ENCODE assay signal across 13 cellular contexts in the genomic region with DNA sequence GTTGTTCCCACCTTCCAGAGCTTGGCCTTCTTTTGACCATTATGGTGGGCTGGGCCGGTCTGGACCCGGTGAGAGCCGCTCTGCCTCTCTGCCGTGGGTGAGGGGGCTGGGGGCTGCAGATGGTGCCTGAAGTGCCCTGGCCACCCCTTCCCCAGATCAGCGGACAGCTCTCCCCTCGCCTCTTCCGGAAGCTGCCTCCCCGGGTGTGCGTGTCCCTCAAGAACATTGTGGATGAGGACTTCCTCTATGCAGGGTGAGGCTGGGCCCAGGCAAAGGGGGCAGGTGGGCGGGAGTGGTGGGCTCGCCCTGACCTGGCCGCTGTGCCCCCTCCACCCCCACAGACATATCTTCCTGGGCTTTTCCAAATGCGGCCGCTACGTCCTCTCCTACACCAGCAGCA. TPM values are rescaled to one million over a fixed set of nuclear protein-coding genes. Genes with fewer than 3 reads are reported as not detected.
DNase-seq lines count a peak whose midpoint lies in the region; ATAC-seq, FAIRE-seq and TF ChIP-seq lines count a peak whose summit lies in the region.
"Had no signal": no experiment of that assay in that cellular context is flagged by ENCODE, and none has a peak within 500 bp of the region (broad histone marks: within the 10 kb centered on the region; RNA-seq: fewer than 3 reads in every experiment).

No MANE protein-coding gene starts in this region.

- no peak overlapping the region for H3K9ac ChIP-seq in IMR-90 (ENCODE audit: low read depth, low read length)
- H3K9ac ChIP-seq in GM12878 (ENCODE audit: control insufficient read depth, insufficient read depth, low read length), result peak overlapping the region; percentile 81; the same call in 1 of the 2 replicates

- H3K9me3 ChIP-seq in CD8-positive, alpha-beta memory T cell (ENCODE audit: low read length), result no peaks in the 10 kb centered on the region
- no peaks in the 10 kb centered on the region for H3K9me3 ChIP-seq in IMR-90 (ENCODE audit: control insufficient read depth, insufficient read depth, low read length)
- no peaks in the 10 kb centered on the region for H3K9me3 ChIP-seq in GM12878 (replicated peaks; ENCODE audit: control insufficient read depth, insufficient read depth, low read length)
- H3K9me3 ChIP-seq: SJCRH30 had no signal

- H4K5ac ChIP-seq in IMR-90 (ENCODE audit: low read depth, low read length), result no peak overlapping the region

- ATAC-seq in IMR-90 (ENCODE audit: low read depth) (no peak), GM12878 (no peak), GM19035 (IDR thresholded peaks at IDR 0.05; ENCODE audit: unreplicated experiment) (no peak)

- TF ChIP-seq RAD21 in IMR-90 (IDR thresholded peaks at IDR 0.05; ENCODE audit: low read length) (no peak), GM12878 (IDR thresholded peaks at IDR 0.05; ENCODE audit: insufficient read depth, low read depth, low read length) (no peak)

- peak overlapping the region in 5 of 8 donors; percentile 17 to 88 (median 57) for H3K27ac Mint-ChIP-seq in CD8-positive, alpha-beta memory T cell
- H3K27ac Mint-ChIP-seq in neural crest cell (ENCODE audit: unreplicated experiment), result no peak overlapping the region

- no peak overlapping the region for H2AK5ac ChIP-seq in IMR-90 (ENCODE audit: low read depth, low read length)

- H2BK15ac ChIP-seq in IMR-90 (ENCODE audit: low read depth, low read length), result no peak overlapping the region

- H2BK120ac ChIP-seq in IMR-90 (ENCODE audit: low read depth, low read length), result no peak overlapping the region

- no peak overlapping the region for H3K14ac ChIP-seq in IMR-90 (replicated peaks; ENCODE audit: low read depth, low read length)

- H3K79me1 ChIP-seq in IMR-90 (ENCODE audit: low read depth in 1 of 2, low read length in 2 of 2), result peaks cover 13 to 39% of the 10 kb centered on the region in 2 experiments

- no peaks in the 10 kb centered on the region for H3K27me3 Mint-ChIP-seq in CD8-positive, alpha-beta memory T cell
- no peaks in the 10 kb centered on the region for H3K27me3 Mint-ChIP-seq in neural crest cell (ENCODE audit: low read depth)

- dilution Hi-C loops in IMR-90 (cut with HindIII; ENCODE audit: low sequenced_read_pairs, unreplicated experiment), result no loop called here

- H2AFZ ChIP-seq in IMR-90 (replicated peaks; ENCODE audit: low read length, poor library complexity) (no peak overlapping the region), GM12878 (ENCODE audit: control insufficient read depth, low read depth, low read length) (no peak overlapping the region)

- no peak overlapping the region for H4K8ac ChIP-seq in IMR-90 (ENCODE audit: low read depth in 2 of 2, low read length in 2 of 2)

- H3K79me2 ChIP-seq in GM12878 (ENCODE audit: control insufficient read depth, insufficient read depth, low read length), result peaks cover 15% of the 10 kb centered on the region

- no peak for TF ChIP-seq EP300 in GM12878 (IDR thresholded peaks at IDR 0.05; ENCODE audit: borderline replicate concordance in 1 of 2, control insufficient read depth in 1 of 2, low read depth in 2 of 2, low read length in 2 of 2)

- no peak overlapping the region for H3K18ac ChIP-seq in IMR-90 (ENCODE audit: low read depth, low read length)

- H3K36me3 Mint-ChIP-seq in CD8-positive, alpha-beta memory T cell, result peaks cover 0 to 51% (median 0%) of the 10 kb centered on the region in 3 donors
- no peaks in the 10 kb centered on the region for H3K36me3 Mint-ChIP-seq in neural crest cell (ENCODE audit: low read depth)

- in situ Hi-C loops in IMR-90 (cut with MboI; ENCODE audit: low sequenced_read_pairs), result no loop called here
- in situ Hi-C loops in GM12878 (cut with MboI), result no loop called here

- 100% methylated on average over 2 of the region's 15 CpGs; no CpG with 5 or more reads in 1 of the 2 experiments for WGBS in IMR-90 (ENCODE audit: extremely low coverage in 2 of 2, insufficient read length in 1 of 2), 2 experiments
- 79% methylated on average over 15 of the region's 15 CpGs for WGBS in GM12878 (ENCODE audit: insufficient coverage, insufficient replicate concordance, low lambda C conversion rate, missing lambda C conversion rate)

- DNase-seq in CD8-positive, alpha-beta memory T cell, result no peak
- DNase-seq in IMR-90 (no peak), GM12878 (ENCODE audit: low read depth, low spot score) (no peak), neural crest cell (ENCODE audit: low read depth, low spot score) (no peak), GM19239 (ENCODE audit: insufficient read length, low spot score) (no peak)
- DNase-seq in effector CD4-positive, alpha-beta T cell, result no peak
- DNase-seq: central memory CD4-positive, alpha-beta T cell; COR-L47; NCI-H1048; NCI-H2171; SJCRH30 had no signal

- no peak overlapping the region for H4K91ac ChIP-seq in IMR-90 (ENCODE audit: insufficient read depth, low read depth, low read length)

- RAD21 ChIA-PET in GM12878 (lab: Charles Lee; ENCODE audit: unreplicated experiment), result interaction anchor here (2.7 to 3.2 kb wide), 2 partner anchors 52 to 77 kb away, joined by 17 to 21 read pairs; a partner anchor contains a TSS

- H2BK5ac ChIP-seq in IMR-90 (ENCODE audit: low read depth, low read length, poor library complexity, severe bottlenecking), result no peak overlapping the region

- H3K9me1 ChIP-seq in IMR-90 (ENCODE audit: insufficient read depth, low read length), result 0 out of 2 replicates have a peak, but pooled peaks cover 4% of the 10 kb centered on the region

- BruUV-seq in IMR-90 (replicated peaks; lab: Mats Ljungman, UMichigan), result no TSS peak
- BruUV-seq in GM12878 (replicated peaks; lab: Mats Ljungman, UMichigan), result no TSS peak

- H3K4me1 ChIP-seq in CD8-positive, alpha-beta memory T cell (ENCODE audit: insufficient read depth, low read length), result peaks cover 16% of the 10 kb centered on the region
- H3K4me1 ChIP-seq in IMR-90 (ENCODE audit: control insufficient read depth, insufficient read depth, low read length) (peaks cover 3% of the 10 kb centered on the region; the same call in 1 of the 2 replicates), GM12878 (ENCODE audit: control insufficient read depth, insufficient read depth, low read length) (peaks cover 11% of the 10 kb centered on the region)
- H3K4me1 ChIP-seq: SJCRH30 had no signal

- H3K4ac ChIP-seq in IMR-90 (ENCODE audit: low read depth, low read length), result no peak overlapping the region

- no peak for TF ChIP-seq CTCF in IMR-90 (conservative IDR thresholded peaks at IDR 0.05; ENCODE audit: low read depth, low read length)
- no peak for TF ChIP-seq CTCF in GM12878 (IDR thresholded peaks at IDR 0.05 in 2 of 3, conservative IDR thresholded peaks at IDR 0.05 in 1 of 3; ENCODE audit: control insufficient read depth in 2 of 3, extremely low read depth in 1 of 3, insufficient read depth in 1 of 3, low read depth in 3 of 3, low read length in 3 of 3)
- TF ChIP-seq CTCF in neural crest cell (conservative IDR thresholded peaks at IDR 0.05), result no peak

- SMC1A ChIA-PET in GM12878 (lab: Charles Lee; ENCODE audit: uncharacterized antibody, unreplicated experiment), result no interaction called here

- H3K27ac ChIP-seq in CD8-positive, alpha-beta memory T cell (ENCODE audit: low read depth, low read length), result no peak overlapping the region
- H3K27ac ChIP-seq in IMR-90 (ENCODE audit: insufficient read depth, low read length) (no peak overlapping the region), GM12878 (ENCODE audit: control insufficient read depth, insufficient read depth) (no peak overlapping the region)
- H3K27ac ChIP-seq: SJCRH30 had no signal

- peak overlapping the region; percentile 80 to 100 (median 85) for H3K4me3 Mint-ChIP-seq in CD8-positive, alpha-beta memory T cell
- peak overlapping the region; percentile 90 for H3K4me3 Mint-ChIP-seq in neural crest cell

- H3K9me3 Mint-ChIP-seq in CD8-positive, alpha-beta memory T cell, result no peaks in the 10 kb centered on the region
- H3K9me3 Mint-ChIP-seq in neural crest cell, result no peaks in the 10 kb centered on the region

- POLR2A ChIA-PET in CD8-positive, alpha-beta memory T cell (lab: Charles Lee), result no interaction called here
- POLR2A ChIA-PET in IMR-90 (lab: Charles Lee; ENCODE audit: unreplicated experiment) (no interaction called here), GM12878 (lab: Charles Lee) (interaction anchor here (1.0 to 1.1 kb wide), 2 partner anchors 33 to 118 kb away, joined by 3 to 4 read pairs; a partner anchor contains a TSS)

- FAIRE-seq in GM12878 (lab: Jason Lieb, UNC), result no peak
- no peak for FAIRE-seq in GM19239 (lab: Jason Lieb, UNC)
- FAIRE-seq: GM18507 had no signal

- H3K4me2 ChIP-seq in IMR-90 (ENCODE audit: low read depth, low read length), result no peak overlapping the region
- no peak overlapping the region for H3K4me2 ChIP-seq in GM12878 (ENCODE audit: control insufficient read depth, insufficient read depth)

- TF ChIP-seq POLR2A in IMR-90 (IDR thresholded peaks at IDR 0.05; ENCODE audit: low read depth, low read length) (no peak), GM12878 (IDR thresholded peaks at IDR 0.05; ENCODE audit: low read depth, low read length) (no peak)

- H2AK9ac ChIP-seq in IMR-90 (replicated peaks; ENCODE audit: low read depth, low read length, poor library complexity), result peak overlapping the region; percentile 66

- CTCF ChIA-PET in CD8-positive, alpha-beta memory T cell (lab: Charles Lee), result interaction anchor here (0.9 kb wide), 1 partner anchor 94 kb away, joined by 3 read pairs; no protein-coding TSS in a partner anchor
- CTCF ChIA-PET in IMR-90 (lab: Yijun Ruan, JAX), result no interaction called here
- CTCF ChIA-PET in GM12878 (lab: Yijun Ruan, JAX), result interaction anchor here (0.6 to 2.9 kb wide), 4 partner anchors 69 to 105 kb away, joined by 3 to 10 read pairs (median 5); no protein-coding TSS in a partner anchor

- H4K20me1 ChIP-seq in IMR-90 (ENCODE audit: insufficient read depth, low read length), result peaks cover 12% of the 10 kb centered on the region
- no peaks in the 10 kb centered on the region for H4K20me1 ChIP-seq in GM12878 (ENCODE audit: control insufficient read depth, insufficient read depth)

- no peak overlapping the region for H3K56ac ChIP-seq in IMR-90 (ENCODE audit: extremely low read depth, insufficient read depth, low read length)

- peaks cover 18 to 35% (median 22%) of the 10 kb centered on the region in 3 donors for H3K4me1 Mint-ChIP-seq in CD8-positive, alpha-beta memory T cell
- peaks cover 15% of the 10 kb centered on the region for H3K4me1 Mint-ChIP-seq in neural crest cell

- H3K4me3 ChIP-seq in CD8-positive, alpha-beta memory T cell (ENCODE audit: low read length), result no peak overlapping the region
- H3K4me3 ChIP-seq in IMR-90 (ENCODE audit: insufficient read depth, low read depth, low read length) (no peak overlapping the region), GM12878 (no peak overlapping the region)
- H3K4me3 ChIP-seq: SJCRH30 had no signal

- no peaks in the 10 kb centered on the region for H3K27me3 ChIP-seq in CD8-positive, alpha-beta memory T cell (ENCODE audit: insufficient read depth, low read length, poor library complexity, severe bottlenecking)
- H3K27me3 ChIP-seq in IMR-90 (ENCODE audit: control insufficient read depth, insufficient read depth, low read length) (no peaks in the 10 kb centered on the region), GM12878 (replicated peaks in 1 of 2; ENCODE audit: control insufficient read depth in 2 of 2, insufficient read depth in 2 of 2, low read length in 1 of 2) (no peaks in the 10 kb centered on the region)
- H3K27me3 ChIP-seq: SJCRH30 had no signal

- no peak overlapping the region for H2BK20ac ChIP-seq in IMR-90 (ENCODE audit: low read depth, low read length)

- H3K36me3 ChIP-seq in CD8-positive, alpha-beta memory T cell (ENCODE audit: insufficient read depth, low read length), result peaks cover 31% of the 10 kb centered on the region
- H3K36me3 ChIP-seq in IMR-90 (ENCODE audit: control insufficient read depth, insufficient read depth, low read length) (peaks cover 33% of the 10 kb centered on the region), GM12878 (ENCODE audit: control insufficient read depth in 2 of 2, insufficient read depth in 2 of 2, low read length in 1 of 2) (peaks cover 0 to 12% of the 10 kb centered on the region in 2 experiments; a peak in 3 of 4 replicates)

- intact Hi-C loops in IMR-90 (cut with micrococcal nuclease), result no loop called here
- intact Hi-C loops in GM12878 (cut with micrococcal nuclease; ENCODE audit: unreplicated experiment), result loop anchor here (5.0 kb wide), 2 partner anchors 33 to 78 kb away; a partner anchor contains a TSS

- H3K23ac ChIP-seq in IMR-90 (ENCODE audit: low read depth, low read length), result no peak overlapping the region

RNA-seq across cellular contexts. Expression of a gene that starts 1.9 kb away (rescaled TPM):
- total RNA-seq in CD8-positive, alpha-beta memory T cell, result 10 to 100 TPM; 64.6 to 66.5 TPM
- polyA plus RNA-seq in CD8-positive, alpha-beta memory T cell, result 8.0 TPM
- total RNA-seq in IMR-90 (2012; rRNA removed) (6.8 and 7.5 TPM in 2 replicates), GM12878 (2014; rRNA removed) (36.2 and 43.3 TPM in 2 replicates), GM12878 (2014; rRNA removed; fragmentation: Illumina TruSeq; extraction: Trizol) (16.9 and 18.0 TPM in 2 replicates), GM12878 (2021) (58.2 and 63.4 TPM in 2 replicates), neural crest cell (83.5 and 85.6 TPM in 2 replicates)
- polyA plus RNA-seq in IMR-90 (2012; rRNA removed) (31.0 and 31.9 TPM in 2 replicates), GM12878 (2011; rRNA removed) (11.8 and 25.3 TPM in 2 replicates), GM12878 (2014; fragmentation: Illumina TruSeq; extraction: Trizol) (11.9 and 20.9 TPM in 2 replicates), GM12878 (2014; fragmentation: Nextera tagmentation; extraction: Ambion mirVana) (under 1 TPM; 0.16 to 0.58 TPM), GM12878 (2014; rRNA removed) (50.1 and 55.7 TPM in 2 replicates), GM12878 (2016; fragmentation: Nextera tagmentation; extraction: Ambion mirVana) (10 to 100 TPM; 27.9 to 29.2 TPM)
- polyA plus RNA-seq in IMR-90 (2012; cell fraction: cytosol; rRNA removed), result 12.6 and 27.6 TPM in 2 replicates
- 116 and 298 TPM in 2 replicates for polyA plus RNA-seq in IMR-90 (2012; cell fraction: nucleus; rRNA removed; ENCODE audit: low replicate concordance)
- 26.9 and 33.4 TPM in 2 replicates for total RNA-seq in GM12878 (2013; cell fraction: nucleolus; rRNA removed)
- polyA plus RNA-seq in GM12878 (2011; ENCODE audit: low read depth), result 10.8 TPM
- 27.7 and 41.9 TPM in 2 replicates for polyA plus RNA-seq in GM12878 (2011; cell fraction: cytosol; rRNA removed)
- 248 and 296 TPM in 2 replicates for polyA plus RNA-seq in GM12878 (2011; cell fraction: nucleus; rRNA removed)
- polyA plus RNA-seq in GM12878 (2012), result 32.4 and 34.3 TPM in 2 replicates
- polyA minus RNA-seq in GM12878 (2011; rRNA and poly(A)+ RNA removed), result 32.3 TPM in 2 replicates
- 10.6 and 15.0 TPM in 2 replicates for polyA minus RNA-seq in GM12878 (2011; cell fraction: cytosol; rRNA and poly(A)+ RNA removed)
- 33.1 and 49.4 TPM in 2 replicates for polyA minus RNA-seq in GM12878 (2011; cell fraction: nucleus; rRNA and poly(A)+ RNA removed)

RNA-seq across cellular contexts. Expression of a gene that starts 16.0 kb away (rescaled TPM):
- total RNA-seq in CD8-positive, alpha-beta memory T cell, result under 1 TPM in 1 of 2 experiments, not detected in 1; 0.24 TPM
- not detected for polyA plus RNA-seq in CD8-positive, alpha-beta memory T cell
- total RNA-seq in IMR-90 (2012; rRNA removed) (under 0.01 TPM in 2 replicates), GM12878 (2014; rRNA removed) (not detected in 2 replicates), GM12878 (2014; rRNA removed; fragmentation: Illumina TruSeq; extraction: Trizol) (not detected in 2 replicates), GM12878 (2021) (not detected in 2 replicates), neural crest cell (0.14 and 0.42 TPM in 2 replicates)
- polyA plus RNA-seq in IMR-90 (2012; rRNA removed) (2.3 and 2.4 TPM in 2 replicates), GM12878 (2011; rRNA removed) (0.04 TPM in 1 of 2 replicates, not detected in the other), GM12878 (2014; fragmentation: Illumina TruSeq; extraction: Trizol) (not detected in 2 replicates), GM12878 (2014; fragmentation: Nextera tagmentation; extraction: Ambion mirVana) (not detected), GM12878 (2014; rRNA removed) (not detected in 2 replicates), GM12878 (2016; fragmentation: Nextera tagmentation; extraction: Ambion mirVana) (under 1 TPM in 1 of 2 experiments, not detected in 1; 0.44 TPM)
- 4.0 and 5.7 TPM in 2 replicates for polyA plus RNA-seq in IMR-90 (2012; cell fraction: cytosol; rRNA removed)
- polyA plus RNA-seq in IMR-90 (2012; cell fraction: nucleus; rRNA removed; ENCODE audit: low replicate concordance), result 2.6 and 6.9 TPM in 2 replicates
- not detected in 2 replicates for total RNA-seq in GM12878 (2013; cell fraction: nucleolus; rRNA removed)
- not detected for polyA plus RNA-seq in GM12878 (2011; ENCODE audit: low read depth)
- polyA plus RNA-seq in GM12878 (2011; cell fraction: cytosol; rRNA removed), result 0.13 and 0.15 TPM in 2 replicates
- polyA plus RNA-seq in GM12878 (2011; cell fraction: nucleus; rRNA removed), result 0.09 TPM in 1 of 2 replicates, not detected in the other
- 0.28 and 0.37 TPM in 2 replicates for polyA plus RNA-seq in GM12878 (2012)
- polyA minus RNA-seq in GM12878 (2011; rRNA and poly(A)+ RNA removed), result not detected in 2 replicates
- polyA minus RNA-seq in GM12878 (2011; cell fraction: cytosol; rRNA and poly(A)+ RNA removed), result not detected in 2 replicates
- not detected in 2 replicates for polyA minus RNA-seq in GM12878 (2011; cell fraction: nucleus; rRNA and poly(A)+ RNA removed)

RNA-seq across cellular contexts. Expression of a gene that starts 48.2 kb away (rescaled TPM):
- 10 to 100 TPM; 30.8 to 31.0 TPM for total RNA-seq in CD8-positive, alpha-beta memory T cell
- 15.3 TPM for polyA plus RNA-seq in CD8-positive, alpha-beta memory T cell
- total RNA-seq in IMR-90 (2012; rRNA removed) (3.9 and 4.1 TPM in 2 replicates), GM12878 (2014; rRNA removed) (13.2 and 17.3 TPM in 2 replicates), GM12878 (2014; rRNA removed; fragmentation: Illumina TruSeq; extraction: Trizol) (9.0 and 10.2 TPM in 2 replicates), GM12878 (2021) (32.7 and 36.1 TPM in 2 replicates), neural crest cell (31.7 and 32.4 TPM in 2 replicates)
- polyA plus RNA-seq in IMR-90 (2012; rRNA removed) (12.4 and 14.7 TPM in 2 replicates), GM12878 (2011; rRNA removed) (7.4 and 11.9 TPM in 2 replicates), GM12878 (2014; fragmentation: Illumina TruSeq; extraction: Trizol) (7.3 and 14.8 TPM in 2 replicates), GM12878 (2014; fragmentation: Nextera tagmentation; extraction: Ambion mirVana) (1 to 10 TPM in 1 of 2 experiments, under 1 TPM in 1; 0.13 to 1.0 TPM), GM12878 (2014; rRNA removed) (24.9 and 28.0 TPM in 2 replicates), GM12878 (2016; fragmentation: Nextera tagmentation; extraction: Ambion mirVana) (10 to 100 TPM; 18.6 to 22.5 TPM)
- polyA plus RNA-seq in IMR-90 (2012; cell fraction: cytosol; rRNA removed), result 13.0 and 18.1 TPM in 2 replicates
- 70.8 and 113 TPM in 2 replicates for polyA plus RNA-seq in IMR-90 (2012; cell fraction: nucleus; rRNA removed; ENCODE audit: low replicate concordance)
- 27.1 and 32.2 TPM in 2 replicates for total RNA-seq in GM12878 (2013; cell fraction: nucleolus; rRNA removed)
- 5.8 TPM for polyA plus RNA-seq in GM12878 (2011; ENCODE audit: low read depth)
- polyA plus RNA-seq in GM12878 (2011; cell fraction: cytosol; rRNA removed), result 8.9 and 12.7 TPM in 2 replicates
- polyA plus RNA-seq in GM12878 (2011; cell fraction: nucleus; rRNA removed), result 55.0 and 65.9 TPM in 2 replicates
- 16.1 and 18.9 TPM in 2 replicates for polyA plus RNA-seq in GM12878 (2012)
- 10.2 and 16.0 TPM in 2 replicates for polyA minus RNA-seq in GM12878 (2011; rRNA and poly(A)+ RNA removed)
- polyA minus RNA-seq in GM12878 (2011; cell fraction: cytosol; rRNA and poly(A)+ RNA removed), result 7.2 and 8.3 TPM in 2 replicates
- 7.7 and 18.8 TPM in 2 replicates for polyA minus RNA-seq in GM12878 (2011; cell fraction: nucleus; rRNA and poly(A)+ RNA removed)

RNA-seq across cellular contexts. Expression of a gene that starts 48.3 kb away (rescaled TPM):
- total RNA-seq in CD8-positive, alpha-beta memory T cell, result 1 to 10 TPM; 6.8 to 8.2 TPM
- 3.5 TPM for polyA plus RNA-seq in CD8-positive, alpha-beta memory T cell
- 0.18 and 0.28 TPM in 2 replicates for total RNA-seq in IMR-90 (2012; rRNA removed)
- 0.38 and 0.56 TPM in 2 replicates for polyA plus RNA-seq in IMR-90 (2012; rRNA removed)
- 0.03 and 0.48 TPM in 2 replicates for polyA plus RNA-seq in IMR-90 (2012; cell fraction: cytosol; rRNA removed)
- 0.92 and 1.6 TPM in 2 replicates for polyA plus RNA-seq in IMR-90 (2012; cell fraction: nucleus; rRNA removed; ENCODE audit: low replicate concordance)
- 4.1 and 4.8 TPM in 2 replicates for total RNA-seq in GM12878 (2013; cell fraction: nucleolus; rRNA removed)
- 0.33 and 1.4 TPM in 2 replicates for total RNA-seq in GM12878 (2014; rRNA removed)
- total RNA-seq in GM12878 (2014; rRNA removed; fragmentation: Illumina TruSeq; extraction: Trizol), result 0.41 and 0.72 TPM in 2 replicates
- 0.72 and 1.9 TPM in 2 replicates for total RNA-seq in GM12878 (2021)
- polyA plus RNA-seq in GM12878 (2011; ENCODE audit: low read depth), result 0.79 TPM
- polyA plus RNA-seq in GM12878 (2011; rRNA removed), result 1.6 and 2.2 TPM in 2 replicates
- 3.9 and 4.8 TPM in 2 replicates for polyA plus RNA-seq in GM12878 (2011; cell fraction: cytosol; rRNA removed)
- polyA plus RNA-seq in GM12878 (2011; cell fraction: nucleus; rRNA removed), result 13.6 and 16.7 TPM in 2 replicates
- polyA plus RNA-seq in GM12878 (2012), result 0.43 and 0.52 TPM in 2 replicates
- polyA plus RNA-seq in GM12878 (2014; fragmentation: Illumina TruSeq; extraction: Trizol), result 0.47 and 0.67 TPM in 2 replicates
- under 1 TPM in 1 of 2 experiments, not detected in 1; 0.07 TPM for polyA plus RNA-seq in GM12878 (2014; fragmentation: Nextera tagmentation; extraction: Ambion mirVana)
- polyA plus RNA-seq in GM12878 (2014; rRNA removed), result 1.0 and 1.9 TPM in 2 replicates
- polyA plus RNA-seq in GM12878 (2016; fragmentation: Nextera tagmentation; extraction: Ambion mirVana), result 1 to 10 TPM in 1 of 2 experiments, under 1 TPM in 1; 0.28 to 1.1 TPM
- polyA minus RNA-seq in GM12878 (2011; rRNA and poly(A)+ RNA removed), result 0.95 and 2.1 TPM in 2 replicates
- 0.80 and 2.9 TPM in 2 replicates for polyA minus RNA-seq in GM12878 (2011; cell fraction: cytosol; rRNA and poly(A)+ RNA removed)
- polyA minus RNA-seq in GM12878 (2011; cell fraction: nucleus; rRNA and poly(A)+ RNA removed), result 1.7 and 5.8 TPM in 2 replicates
- 15.0 and 15.1 TPM in 2 replicates for total RNA-seq in neural crest cell

RNA-seq across cellular contexts. Expression of a gene that starts 51.9 kb away (rescaled TPM):
- total RNA-seq in CD8-positive, alpha-beta memory T cell, result 10 to 100 TPM; 13.0 to 13.6 TPM
- polyA plus RNA-seq in CD8-positive, alpha-beta memory T cell, result 3.1 TPM
- 0.36 and 0.83 TPM in 2 replicates for total RNA-seq in IMR-90 (2012; rRNA removed)
- 3.1 TPM in 2 replicates for polyA plus RNA-seq in IMR-90 (2012; rRNA removed)
- 1.9 and 3.0 TPM in 2 replicates for polyA plus RNA-seq in IMR-90 (2012; cell fraction: cytosol; rRNA removed)
- 6.2 and 20.2 TPM in 2 replicates for polyA plus RNA-seq in IMR-90 (2012; cell fraction: nucleus; rRNA removed; ENCODE audit: low replicate concordance)
- 3.1 and 3.4 TPM in 2 replicates for total RNA-seq in GM12878 (2013; cell fraction: nucleolus; rRNA removed)
- total RNA-seq in GM12878 (2014; rRNA removed), result 1.1 and 2.5 TPM in 2 replicates
- total RNA-seq in GM12878 (2014; rRNA removed; fragmentation: Illumina TruSeq; extraction: Trizol), result 0.37 and 0.81 TPM in 2 replicates
- total RNA-seq in GM12878 (2021), result 8.2 and 11.0 TPM in 2 replicates
- 0.92 TPM for polyA plus RNA-seq in GM12878 (2011; ENCODE audit: low read depth)
- 0.29 and 0.39 TPM in 2 replicates for polyA plus RNA-seq in GM12878 (2011; rRNA removed)
- polyA plus RNA-seq in GM12878 (2011; cell fraction: cytosol; rRNA removed), result 0.88 and 1.2 TPM in 2 replicates
- polyA plus RNA-seq in GM12878 (2011; cell fraction: nucleus; rRNA removed), result 5.4 and 10.0 TPM in 2 replicates
- polyA plus RNA-seq in GM12878 (2012), result 5.3 and 6.1 TPM in 2 replicates
- polyA plus RNA-seq in GM12878 (2014; fragmentation: Illumina TruSeq; extraction: Trizol), result 0.11 and 0.79 TPM in 2 replicates
- polyA plus RNA-seq in GM12878 (2014; fragmentation: Nextera tagmentation; extraction: Ambion mirVana), result under 1 TPM; 0.05 to 0.29 TPM
- 2.6 and 3.5 TPM in 2 replicates for polyA plus RNA-seq in GM12878 (2014; rRNA removed)
- 1 to 10 TPM; 2.1 to 3.4 TPM for polyA plus RNA-seq in GM12878 (2016; fragmentation: Nextera tagmentation; extraction: Ambion mirVana)
- polyA minus RNA-seq in GM12878 (2011; rRNA and poly(A)+ RNA removed), result 0.95 and 1.3 TPM in 2 replicates
- polyA minus RNA-seq in GM12878 (2011; cell fraction: cytosol; rRNA and poly(A)+ RNA removed), result 4.8 and 6.2 TPM in 2 replicates
- 1.5 and 4.6 TPM in 2 replicates for polyA minus RNA-seq in GM12878 (2011; cell fraction: nucleus; rRNA and poly(A)+ RNA removed)
- total RNA-seq in neural crest cell, result 17.6 and 19.9 TPM in 2 replicates
